In the genomic region with DNA sequence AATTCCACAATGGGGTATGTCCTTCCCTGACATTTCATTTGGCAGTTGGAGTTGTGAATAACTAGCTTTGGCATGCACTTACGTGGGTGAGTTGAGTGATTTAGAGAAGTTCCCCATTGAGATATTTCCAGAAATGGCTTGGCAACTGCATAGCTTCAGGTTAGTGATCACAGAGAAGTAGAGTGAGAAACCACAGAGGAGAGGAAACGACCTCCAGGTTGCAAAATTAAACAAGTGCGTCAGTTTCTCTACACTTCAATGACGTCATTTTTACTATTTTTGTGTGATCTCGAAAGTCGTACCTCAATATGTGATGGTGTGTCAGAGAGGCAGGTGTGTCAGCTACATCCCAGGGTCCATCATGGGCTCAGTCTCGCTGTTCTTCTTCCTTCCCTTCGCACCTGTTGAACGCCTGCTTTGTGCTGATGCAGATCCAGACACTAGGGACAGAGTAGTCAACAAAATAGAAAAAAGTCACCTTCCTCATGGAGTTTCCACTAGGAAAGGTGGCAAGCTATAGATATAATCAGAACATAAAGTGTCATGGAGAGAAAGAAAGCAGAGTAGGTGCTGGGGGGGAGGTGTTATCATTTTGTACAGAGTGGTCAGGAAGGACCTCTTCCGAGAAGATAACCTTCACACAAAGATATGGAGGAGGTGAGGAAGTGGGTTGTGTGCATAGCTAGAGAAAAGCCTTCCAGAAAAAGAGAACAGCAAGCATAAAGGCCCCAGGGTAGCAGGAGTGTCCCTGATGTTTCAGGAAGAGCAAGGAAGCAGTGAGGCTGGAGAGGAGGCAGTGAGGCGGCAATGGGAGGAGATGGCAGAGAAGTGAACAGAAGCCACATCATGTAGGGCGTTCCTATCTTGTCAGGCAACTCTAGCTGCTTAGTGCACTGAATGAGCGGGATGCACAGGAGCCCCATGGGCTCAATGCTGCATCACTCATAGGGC, we compare ENCODE assay signal across 1 cellular context.
TF ChIP-seq lines count a peak whose summit lies in the region.

No MANE protein-coding gene starts in this region.

TF ChIP-seq in GM12878, 131 proteins besides CTCF, POLR2A, EP300 and RAD21 (continued from another document):
- TF ChIP-seq, protein P1, sequence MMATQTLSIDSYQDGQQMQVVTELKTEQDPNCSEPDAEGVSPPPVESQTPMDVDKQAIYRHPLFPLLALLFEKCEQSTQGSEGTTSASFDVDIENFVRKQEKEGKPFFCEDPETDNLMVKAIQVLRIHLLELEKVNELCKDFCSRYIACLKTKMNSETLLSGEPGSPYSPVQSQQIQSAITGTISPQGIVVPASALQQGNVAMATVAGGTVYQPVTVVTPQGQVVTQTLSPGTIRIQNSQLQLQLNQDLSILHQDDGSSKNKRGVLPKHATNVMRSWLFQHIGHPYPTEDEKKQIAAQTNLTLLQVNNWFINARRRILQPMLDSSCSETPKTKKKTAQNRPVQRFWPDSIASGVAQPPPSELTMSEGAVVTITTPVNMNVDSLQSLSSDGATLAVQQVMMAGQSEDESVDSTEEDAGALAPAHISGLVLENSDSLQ (IDR thresholded peaks at IDR 0.05), result no peak; the same call in 1 of the 2 replicates
- TF ChIP-seq NR2C2 (IDR thresholded peaks at IDR 0.05; ENCODE audit: borderline replicate concordance, control insufficient read depth, insufficient read length, low read depth) (no peak), NR2F1 (conservative IDR thresholded peaks at IDR 0.05) (peak; percentile 90), EED (IDR thresholded peaks at IDR 0.05; ENCODE audit: low read depth) (peak; percentile 97), HDGF (IDR thresholded peaks at IDR 0.05) (no peak), BMI1 (IDR thresholded peaks at IDR 0.05; ENCODE audit: borderline replicate concordance) (peak; percentile 87), ZNF207 (IDR thresholded peaks at IDR 0.05; ENCODE audit: borderline replicate concordance) (no peak), IKZF2 (IDR thresholded peaks at IDR 0.05) (peak; percentile 98), NR2C1 (IDR thresholded peaks at IDR 0.05) (no peak), JUND (IDR thresholded peaks at IDR 0.05; ENCODE audit: low read depth, low read length) (peak; percentile 89), BHLHE40 (IDR thresholded peaks at IDR 0.05; ENCODE audit: borderline replicate concordance in 1 of 2, low read depth in 2 of 2, low read length in 1 of 2) (peak; percentile 30 to 66; a peak in 2 of 4 replicates), CREB1 (IDR thresholded peaks at IDR 0.05; ENCODE audit: low read depth) (peak; percentile 92), SRF (IDR thresholded peaks at IDR 0.05; ENCODE audit: low read depth in 2 of 2, low read length in 2 of 2) (peak in 1 of 2 experiments; percentile 76; a peak in 1 of 4 replicates), TCF7 (IDR thresholded peaks at IDR 0.05; ENCODE audit: borderline replicate concordance) (peak; percentile 70), SUZ12 (IDR thresholded peaks at IDR 0.05; ENCODE audit: unreplicated experiment) (no peak), SMAD1 (IDR thresholded peaks at IDR 0.05; ENCODE audit: low read depth, partially characterized antibody) (peak; percentile 67), KLF5 (IDR thresholded peaks at IDR 0.05; ENCODE audit: partially characterized antibody) (peak; percentile 89), STAT3 (IDR thresholded peaks at IDR 0.05; ENCODE audit: low read depth, low read length) (peak; percentile 89; the same call in 1 of the 2 replicates), FOXM1 (IDR thresholded peaks at IDR 0.05; ENCODE audit: low read depth, low read length) (peak; percentile 88; the same call in 1 of the 2 replicates), IRF4 (IDR thresholded peaks at IDR 0.05; ENCODE audit: low read depth, low read length) (peak; percentile 81), HCFC1 (IDR thresholded peaks at IDR 0.05; ENCODE audit: low read length) (no peak), NFIC (IDR thresholded peaks at IDR 0.05; ENCODE audit: low read depth, low read length) (peak; percentile 94), CEBPB (IDR thresholded peaks at IDR 0.05; ENCODE audit: borderline replicate concordance in 1 of 2, low read depth in 2 of 2, low read length in 2 of 2) (peak in 1 of 2 experiments; percentile 85; a peak in 1 of 4 replicates), TCF3 (IDR thresholded peaks at IDR 0.05; ENCODE audit: borderline replicate concordance, insufficient read depth, low read depth, low read length) (0 out of 2 replicates have a peak, but pooled peaks have one; percentile 58), RB1 (IDR thresholded peaks at IDR 0.05; ENCODE audit: borderline replicate concordance) (no peak), CREM (IDR thresholded peaks at IDR 0.05; ENCODE audit: low read depth) (peak; percentile 93), CBFB (IDR thresholded peaks at IDR 0.05; ENCODE audit: low read depth) (peak; percentile 83; the same call in 1 of the 2 replicates), PML (IDR thresholded peaks at IDR 0.05; ENCODE audit: low read length) (0 out of 2 replicates have a peak, but pooled peaks have one; percentile 42)
- TF ChIP-seq, protein P2, sequence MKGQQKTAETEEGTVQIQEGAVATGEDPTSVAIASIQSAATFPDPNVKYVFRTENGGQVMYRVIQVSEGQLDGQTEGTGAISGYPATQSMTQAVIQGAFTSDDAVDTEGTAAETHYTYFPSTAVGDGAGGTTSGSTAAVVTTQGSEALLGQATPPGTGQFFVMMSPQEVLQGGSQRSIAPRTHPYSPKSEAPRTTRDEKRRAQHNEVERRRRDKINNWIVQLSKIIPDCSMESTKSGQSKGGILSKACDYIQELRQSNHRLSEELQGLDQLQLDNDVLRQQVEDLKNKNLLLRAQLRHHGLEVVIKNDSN (IDR thresholded peaks at IDR 0.05; ENCODE audit: borderline replicate concordance, extremely low read length, insufficient read depth, low read depth, low read length), result no peak
- TF ChIP-seq, protein P3, sequence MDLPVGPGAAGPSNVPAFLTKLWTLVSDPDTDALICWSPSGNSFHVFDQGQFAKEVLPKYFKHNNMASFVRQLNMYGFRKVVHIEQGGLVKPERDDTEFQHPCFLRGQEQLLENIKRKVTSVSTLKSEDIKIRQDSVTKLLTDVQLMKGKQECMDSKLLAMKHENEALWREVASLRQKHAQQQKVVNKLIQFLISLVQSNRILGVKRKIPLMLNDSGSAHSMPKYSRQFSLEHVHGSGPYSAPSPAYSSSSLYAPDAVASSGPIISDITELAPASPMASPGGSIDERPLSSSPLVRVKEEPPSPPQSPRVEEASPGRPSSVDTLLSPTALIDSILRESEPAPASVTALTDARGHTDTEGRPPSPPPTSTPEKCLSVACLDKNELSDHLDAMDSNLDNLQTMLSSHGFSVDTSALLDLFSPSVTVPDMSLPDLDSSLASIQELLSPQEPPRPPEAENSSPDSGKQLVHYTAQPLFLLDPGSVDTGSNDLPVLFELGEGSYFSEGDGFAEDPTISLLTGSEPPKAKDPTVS (IDR thresholded peaks at IDR 0.05; ENCODE audit: low read depth, low read length), result no peak
- TF ChIP-seq, protein P4, sequence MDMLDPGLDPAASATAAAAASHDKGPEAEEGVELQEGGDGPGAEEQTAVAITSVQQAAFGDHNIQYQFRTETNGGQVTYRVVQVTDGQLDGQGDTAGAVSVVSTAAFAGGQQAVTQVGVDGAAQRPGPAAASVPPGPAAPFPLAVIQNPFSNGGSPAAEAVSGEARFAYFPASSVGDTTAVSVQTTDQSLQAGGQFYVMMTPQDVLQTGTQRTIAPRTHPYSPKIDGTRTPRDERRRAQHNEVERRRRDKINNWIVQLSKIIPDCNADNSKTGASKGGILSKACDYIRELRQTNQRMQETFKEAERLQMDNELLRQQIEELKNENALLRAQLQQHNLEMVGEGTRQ (IDR thresholded peaks at IDR 0.05; ENCODE audit: borderline replicate concordance, low read depth, low read length), result no peak
- TF ChIP-seq, protein P5, sequence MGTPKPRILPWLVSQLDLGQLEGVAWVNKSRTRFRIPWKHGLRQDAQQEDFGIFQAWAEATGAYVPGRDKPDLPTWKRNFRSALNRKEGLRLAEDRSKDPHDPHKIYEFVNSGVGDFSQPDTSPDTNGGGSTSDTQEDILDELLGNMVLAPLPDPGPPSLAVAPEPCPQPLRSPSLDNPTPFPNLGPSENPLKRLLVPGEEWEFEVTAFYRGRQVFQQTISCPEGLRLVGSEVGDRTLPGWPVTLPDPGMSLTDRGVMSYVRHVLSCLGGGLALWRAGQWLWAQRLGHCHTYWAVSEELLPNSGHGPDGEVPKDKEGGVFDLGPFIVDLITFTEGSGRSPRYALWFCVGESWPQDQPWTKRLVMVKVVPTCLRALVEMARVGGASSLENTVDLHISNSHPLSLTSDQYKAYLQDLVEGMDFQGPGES (IDR thresholded peaks at IDR 0.05), result no peak
- TF ChIP-seq, protein P6, sequence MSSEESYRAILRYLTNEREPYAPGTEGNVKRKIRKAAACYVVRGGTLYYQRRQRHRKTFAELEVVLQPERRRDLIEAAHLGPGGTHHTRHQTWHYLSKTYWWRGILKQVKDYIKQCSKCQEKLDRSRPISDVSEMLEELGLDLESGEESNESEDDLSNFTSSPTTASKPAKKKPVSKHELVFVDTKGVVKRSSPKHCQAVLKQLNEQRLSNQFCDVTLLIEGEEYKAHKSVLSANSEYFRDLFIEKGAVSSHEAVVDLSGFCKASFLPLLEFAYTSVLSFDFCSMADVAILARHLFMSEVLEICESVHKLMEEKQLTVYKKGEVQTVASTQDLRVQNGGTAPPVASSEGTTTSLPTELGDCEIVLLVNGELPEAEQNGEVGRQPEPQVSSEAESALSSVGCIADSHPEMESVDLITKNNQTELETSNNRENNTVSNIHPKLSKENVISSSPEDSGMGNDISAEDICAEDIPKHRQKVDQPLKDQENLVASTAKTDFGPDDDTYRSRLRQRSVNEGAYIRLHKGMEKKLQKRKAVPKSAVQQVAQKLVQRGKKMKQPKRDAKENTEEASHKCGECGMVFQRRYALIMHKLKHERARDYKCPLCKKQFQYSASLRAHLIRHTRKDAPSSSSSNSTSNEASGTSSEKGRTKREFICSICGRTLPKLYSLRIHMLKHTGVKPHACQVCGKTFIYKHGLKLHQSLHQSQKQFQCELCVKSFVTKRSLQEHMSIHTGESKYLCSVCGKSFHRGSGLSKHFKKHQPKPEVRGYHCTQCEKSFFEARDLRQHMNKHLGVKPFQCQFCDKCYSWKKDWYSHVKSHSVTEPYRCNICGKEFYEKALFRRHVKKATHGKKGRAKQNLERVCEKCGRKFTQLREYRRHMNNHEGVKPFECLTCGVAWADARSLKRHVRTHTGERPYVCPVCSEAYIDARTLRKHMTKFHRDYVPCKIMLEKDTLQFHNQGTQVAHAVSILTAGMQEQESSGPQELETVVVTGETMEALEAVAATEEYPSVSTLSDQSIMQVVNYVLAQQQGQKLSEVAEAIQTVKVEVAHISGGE (CRISPR knock-in tag; IDR thresholded peaks at IDR 0.05), result no peak
- TF ChIP-seq, protein P7, sequence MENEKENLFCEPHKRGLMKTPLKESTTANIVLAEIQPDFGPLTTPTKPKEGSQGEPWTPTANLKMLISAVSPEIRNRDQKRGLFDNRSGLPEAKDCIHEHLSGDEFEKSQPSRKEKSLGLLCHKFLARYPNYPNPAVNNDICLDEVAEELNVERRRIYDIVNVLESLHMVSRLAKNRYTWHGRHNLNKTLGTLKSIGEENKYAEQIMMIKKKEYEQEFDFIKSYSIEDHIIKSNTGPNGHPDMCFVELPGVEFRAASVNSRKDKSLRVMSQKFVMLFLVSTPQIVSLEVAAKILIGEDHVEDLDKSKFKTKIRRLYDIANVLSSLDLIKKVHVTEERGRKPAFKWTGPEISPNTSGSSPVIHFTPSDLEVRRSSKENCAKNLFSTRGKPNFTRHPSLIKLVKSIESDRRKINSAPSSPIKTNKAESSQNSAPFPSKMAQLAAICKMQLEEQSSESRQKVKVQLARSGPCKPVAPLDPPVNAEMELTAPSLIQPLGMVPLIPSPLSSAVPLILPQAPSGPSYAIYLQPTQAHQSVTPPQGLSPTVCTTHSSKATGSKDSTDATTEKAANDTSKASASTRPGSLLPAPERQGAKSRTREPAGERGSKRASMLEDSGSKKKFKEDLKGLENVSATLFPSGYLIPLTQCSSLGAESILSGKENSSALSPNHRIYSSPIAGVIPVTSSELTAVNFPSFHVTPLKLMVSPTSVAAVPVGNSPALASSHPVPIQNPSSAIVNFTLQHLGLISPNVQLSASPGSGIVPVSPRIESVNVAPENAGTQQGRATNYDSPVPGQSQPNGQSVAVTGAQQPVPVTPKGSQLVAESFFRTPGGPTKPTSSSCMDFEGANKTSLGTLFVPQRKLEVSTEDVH (IDR thresholded peaks at IDR 0.05; ENCODE audit: low read depth, partially characterized antibody), result peak; percentile 68
- TF ChIP-seq, protein P8, sequence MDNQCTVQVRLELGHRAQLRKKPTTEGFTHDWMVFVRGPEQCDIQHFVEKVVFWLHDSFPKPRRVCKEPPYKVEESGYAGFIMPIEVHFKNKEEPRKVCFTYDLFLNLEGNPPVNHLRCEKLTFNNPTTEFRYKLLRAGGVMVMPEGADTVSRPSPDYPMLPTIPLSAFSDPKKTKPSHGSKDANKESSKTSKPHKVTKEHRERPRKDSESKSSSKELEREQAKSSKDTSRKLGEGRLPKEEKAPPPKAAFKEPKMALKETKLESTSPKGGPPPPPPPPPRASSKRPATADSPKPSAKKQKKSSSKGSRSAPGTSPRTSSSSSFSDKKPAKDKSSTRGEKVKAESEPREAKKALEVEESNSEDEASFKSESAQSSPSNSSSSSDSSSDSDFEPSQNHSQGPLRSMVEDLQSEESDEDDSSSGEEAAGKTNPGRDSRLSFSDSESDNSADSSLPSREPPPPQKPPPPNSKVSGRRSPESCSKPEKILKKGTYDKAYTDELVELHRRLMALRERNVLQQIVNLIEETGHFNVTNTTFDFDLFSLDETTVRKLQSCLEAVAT (IDR thresholded peaks at IDR 0.05), result peak; percentile 86
- TF ChIP-seq, protein P9, sequence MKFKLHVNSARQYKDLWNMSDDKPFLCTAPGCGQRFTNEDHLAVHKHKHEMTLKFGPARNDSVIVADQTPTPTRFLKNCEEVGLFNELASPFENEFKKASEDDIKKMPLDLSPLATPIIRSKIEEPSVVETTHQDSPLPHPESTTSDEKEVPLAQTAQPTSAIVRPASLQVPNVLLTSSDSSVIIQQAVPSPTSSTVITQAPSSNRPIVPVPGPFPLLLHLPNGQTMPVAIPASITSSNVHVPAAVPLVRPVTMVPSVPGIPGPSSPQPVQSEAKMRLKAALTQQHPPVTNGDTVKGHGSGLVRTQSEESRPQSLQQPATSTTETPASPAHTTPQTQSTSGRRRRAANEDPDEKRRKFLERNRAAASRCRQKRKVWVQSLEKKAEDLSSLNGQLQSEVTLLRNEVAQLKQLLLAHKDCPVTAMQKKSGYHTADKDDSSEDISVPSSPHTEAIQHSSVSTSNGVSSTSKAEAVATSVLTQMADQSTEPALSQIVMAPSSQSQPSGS (IDR thresholded peaks at IDR 0.05; ENCODE audit: low read length), result peak; percentile 95
